ENCODE assay signal across 1 cellular context in the genomic region with DNA sequence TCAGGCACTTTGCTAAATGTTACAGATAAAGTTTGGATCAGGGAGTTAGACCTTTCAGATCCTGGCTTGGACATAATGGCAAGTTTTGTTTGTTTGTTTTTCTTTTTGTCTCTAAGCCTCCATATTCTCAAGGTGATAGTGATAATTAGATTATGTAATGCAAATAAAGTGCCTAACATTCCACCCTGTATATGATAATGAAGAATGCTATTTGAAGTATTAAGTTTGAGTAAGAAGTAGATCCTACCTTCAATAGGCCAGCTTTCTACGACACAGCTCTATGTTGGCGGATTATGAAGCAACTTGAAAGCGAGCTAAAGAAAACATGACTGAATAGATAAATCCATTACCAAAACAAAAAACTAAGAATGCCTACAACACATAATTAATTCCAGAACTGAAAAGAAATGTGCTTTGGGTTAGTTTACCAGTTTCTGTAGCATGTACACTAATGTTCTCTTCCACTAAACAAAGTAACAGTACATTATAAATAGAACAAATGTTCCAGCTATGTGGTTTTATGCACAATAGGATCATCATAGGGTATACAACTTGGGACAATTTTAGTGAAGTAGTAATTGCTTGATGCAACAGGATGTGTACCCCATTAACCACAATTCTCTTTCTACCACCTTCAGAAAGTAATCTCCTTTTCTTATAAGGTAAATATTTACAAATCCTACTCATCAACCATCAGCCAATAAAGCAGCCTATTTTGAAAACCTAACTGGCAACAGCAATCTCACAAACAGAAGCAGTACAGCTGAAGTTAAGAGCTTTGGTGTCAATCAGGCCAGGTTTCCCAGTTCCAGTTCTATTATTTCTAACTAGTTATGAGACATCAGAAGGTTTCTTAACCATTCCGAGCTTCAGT.
TF ChIP-seq lines count a peak whose summit lies in the region.

No MANE protein-coding gene starts in this region.

TF ChIP-seq in H1, 55 proteins besides CTCF, POLR2A, EP300 and RAD21:
- TF ChIP-seq SAP30 (IDR thresholded peaks at IDR 0.05; ENCODE audit: insufficient read depth, insufficient replicate concordance, low read length) (no peak), SRF (IDR thresholded peaks at IDR 0.05; ENCODE audit: low read depth, low read length) (no peak), SP4 (IDR thresholded peaks at IDR 0.05; ENCODE audit: low read length) (no peak), SUZ12 (IDR thresholded peaks at IDR 0.05; ENCODE audit: low read length) (no peak), PHF8 (conservative IDR thresholded peaks at IDR 0.05; ENCODE audit: low read depth, low read length) (no peak), POLR2AphosphoS5 (IDR thresholded peaks at IDR 0.05; ENCODE audit: low read depth, low read length) (no peak), NANOG (IDR thresholded peaks at IDR 0.05; ENCODE audit: insufficient read depth, low read depth, low read length, poor library complexity, severe bottlenecking) (no peak), GTF2F1 (IDR thresholded peaks at IDR 0.05; ENCODE audit: borderline replicate concordance, low read depth, low read length) (no peak)
- TF ChIP-seq, protein P1, sequence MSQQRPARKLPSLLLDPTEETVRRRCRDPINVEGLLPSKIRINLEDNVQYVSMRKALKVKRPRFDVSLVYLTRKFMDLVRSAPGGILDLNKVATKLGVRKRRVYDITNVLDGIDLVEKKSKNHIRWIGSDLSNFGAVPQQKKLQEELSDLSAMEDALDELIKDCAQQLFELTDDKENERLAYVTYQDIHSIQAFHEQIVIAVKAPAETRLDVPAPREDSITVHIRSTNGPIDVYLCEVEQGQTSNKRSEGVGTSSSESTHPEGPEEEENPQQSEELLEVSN (IDR thresholded peaks at IDR 0.05) = no peak
TF ChIP-seq in H1: peak in this region for 0.
